21 cellular contexts compared by ENCODE assay signal in the genomic region with DNA sequence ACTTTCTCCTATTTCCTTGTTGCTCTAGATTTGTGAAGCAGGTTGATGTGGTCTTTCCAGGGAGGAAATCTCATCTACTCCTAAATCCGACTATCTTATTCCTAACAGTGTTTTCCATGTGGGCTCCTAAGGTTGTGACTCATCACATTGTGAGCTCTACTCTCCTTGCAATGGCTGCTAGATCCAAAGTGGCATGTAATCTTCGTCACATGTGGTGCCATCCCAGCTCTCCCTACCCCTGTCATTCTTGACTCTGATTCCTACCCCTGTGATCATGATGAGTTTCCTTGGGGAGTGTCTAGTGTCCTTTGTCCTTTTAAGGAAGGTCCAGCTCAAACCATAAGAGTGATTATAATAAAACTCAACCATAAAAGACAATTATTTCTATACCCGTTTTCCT. TPM values are rescaled to one million over a fixed set of nuclear protein-coding genes. Genes with fewer than 3 reads are reported as not detected.
DNase-seq lines count a peak whose midpoint lies in the region; ATAC-seq and TF ChIP-seq lines count a peak whose summit lies in the region.
"Had no signal": no experiment of that assay in that cellular context is flagged by ENCODE, and none has a peak within 500 bp of the region (broad histone marks: within the 10 kb centered on the region; RNA-seq: fewer than 3 reads in every experiment).

No MANE protein-coding gene starts in this region.

- H3K9me3 ChIP-seq in mesenchymal stem cell (ENCODE audit: control insufficient read depth, low read length), result no peaks in the 10 kb centered on the region
- H3K9me3 ChIP-seq: left lung, MG63, upper lobe of right lung had no signal

- peak overlapping the region; percentile 64 for H3K27ac ChIP-seq in caudate nucleus (ENCODE audit: low read depth, low read length)
- H3K27ac ChIP-seq in mesenchymal stem cell (ENCODE audit: low read length, poor library complexity, severe bottlenecking), result no peak overlapping the region
- H3K27ac ChIP-seq: left lung, RWPE1, sigmoid colon, upper lobe of right lung had no signal

- H3K4ac ChIP-seq in mesenchymal stem cell (ENCODE audit: low read depth in 1 of 2, low read length in 2 of 2), result no peak overlapping the region

- ATAC-seq in GM18907 (IDR thresholded peaks at IDR 0.05; ENCODE audit: unreplicated experiment) (no peak), natural killer cell (no peak), GM21825 (IDR thresholded peaks at IDR 0.05; ENCODE audit: unreplicated experiment) (no peak)
- ATAC-seq: GM12878; left lung; stimulated activated naive CD8-positive, alpha-beta T cell treated with anti-CD3 and anti-CD28 coated beads, Interleukin-15, amount 100 ng/mL, for 72 hours; upper lobe of right lung had no signal

- H4K8ac ChIP-seq in mesenchymal stem cell (ENCODE audit: low read length), result no peak overlapping the region

- no peak overlapping the region for H3K9ac ChIP-seq in mesenchymal stem cell (ENCODE audit: low read length)

- H3K36me3 ChIP-seq in mesenchymal stem cell (ENCODE audit: control insufficient read depth in 1 of 2, insufficient read depth in 2 of 2, low read depth in 1 of 2, low read length in 2 of 2), result no peaks in the 10 kb centered on the region
- H3K36me3 ChIP-seq: left lung, MG63, sigmoid colon, upper lobe of right lung had no signal

- H3K27ac Mint-ChIP-seq in natural killer cell, result no peak overlapping the region
- H3K27ac Mint-ChIP-seq: activated CD4-positive, alpha-beta memory T cell treated with anti-CD3 and anti-CD28 coated beads for 36 hours; stimulated activated naive CD8-positive, alpha-beta T cell treated with anti-CD3 and anti-CD28 coated beads, Interleukin-15, amount 100 ng/mL, for 72 hours had no signal

- no peak overlapping the region for H3K14ac ChIP-seq in mesenchymal stem cell (ENCODE audit: low read length in 2 of 2)

- no peak overlapping the region for H2BK12ac ChIP-seq in mesenchymal stem cell (ENCODE audit: low read length in 2 of 2)

- H3K36me3 Mint-ChIP-seq in natural killer cell, result no peaks in the 10 kb centered on the region
- H3K36me3 Mint-ChIP-seq: activated CD4-positive, alpha-beta memory T cell treated with anti-CD3 and anti-CD28 coated beads for 36 hours had no signal

- no peaks in the 10 kb centered on the region for H3K79me1 ChIP-seq in mesenchymal stem cell (replicated peaks; ENCODE audit: low read length, poor library complexity, severe bottlenecking)

- WGBS in mesenchymal stem cell, result 100% methylated on average over 3 of the region's 3 CpGs

- no peaks in the 10 kb centered on the region for H3K4me1 Mint-ChIP-seq in natural killer cell
- H3K4me1 Mint-ChIP-seq: stimulated activated naive CD8-positive, alpha-beta T cell treated with anti-CD3 and anti-CD28 coated beads, Interleukin-15, amount 100 ng/mL, for 72 hours had no signal

- DNase-seq in AG20443 (ENCODE audit: low spot score) (peak; percentile 14), LHCN-M2 (ENCODE audit: low read depth) (peak; percentile 13), caudate nucleus (lab: John Stamatoyannopoulos, UW) (peak in 18 of 61 donors; percentile 2 to 82 (median 24)), mesenchymal stem cell (peak; percentile 18), natural killer cell (no peak), NCI-H146 treated with DMSO at 0.1 percent for 48 hours (lab: John Stamatoyannopoulos, UW; ENCODE audit: unreplicated experiment) (no peak)
- DNase-seq: activated CD4-positive, alpha-beta memory T cell treated with anti-CD3 and anti-CD28 coated beads for 36 hours; activated naive CD4-positive, alpha-beta T cell; GDM1; left lung; MG63; NCI-H1694; NCI-H2227 treated with DMSO at 0.1 percent for 48 hours; sigmoid colon; stimulated activated CD4-positive, alpha-beta T cell treated with anti-CD3 and anti-CD28 coated beads, Interleukin-1b, Interleukin-23, amount 100 ng/mL, for 48 hours; stimulated activated naive CD8-positive, alpha-beta T cell treated with anti-CD3 and anti-CD28 coated beads, Interleukin-15, amount 100 ng/mL, for 72 hours; upper lobe of right lung had no signal

- peaks cover 6 to 10% of the 10 kb centered on the region in 2 donors for H3K9me3 Mint-ChIP-seq in natural killer cell

- no peaks in the 10 kb centered on the region for H3K27me3 Mint-ChIP-seq in natural killer cell (ENCODE audit: low read depth in 2 of 2)
- H3K27me3 Mint-ChIP-seq: activated CD4-positive, alpha-beta memory T cell treated with anti-CD3 and anti-CD28 coated beads for 36 hours; stimulated activated naive CD8-positive, alpha-beta T cell treated with anti-CD3 and anti-CD28 coated beads, Interleukin-15, amount 100 ng/mL, for 72 hours had no signal

- H3K23ac ChIP-seq in mesenchymal stem cell (ENCODE audit: low read length in 2 of 2), result no peak overlapping the region

- no peak for TF ChIP-seq CTCF in natural killer cell (IDR thresholded peaks at IDR 0.05)

- no peaks in the 10 kb centered on the region for H3K4me1 ChIP-seq in mesenchymal stem cell (ENCODE audit: control insufficient read depth, insufficient read depth, low read depth, low read length)
- H3K4me1 ChIP-seq: left lung, sigmoid colon, upper lobe of right lung had no signal

- no peak overlapping the region for H2AK5ac ChIP-seq in mesenchymal stem cell (ENCODE audit: low read length, severe bottlenecking)

- H3K4me2 ChIP-seq in mesenchymal stem cell (ENCODE audit: low read length, poor library complexity, severe bottlenecking), result no peak overlapping the region

- no peaks in the 10 kb centered on the region for H3K27me3 ChIP-seq in mesenchymal stem cell (ENCODE audit: control insufficient read depth in 1 of 2, insufficient read depth in 1 of 2, low read length in 2 of 2)
- H3K27me3 ChIP-seq: left lung, MG63, sigmoid colon, upper lobe of right lung had no signal

- H4K91ac ChIP-seq in mesenchymal stem cell (ENCODE audit: low read length), result no peak overlapping the region

- H2BK15ac ChIP-seq in mesenchymal stem cell (ENCODE audit: low read depth, poor library complexity, severe bottlenecking), result no peak overlapping the region

- intact Hi-C loops in natural killer cell (cut with micrococcal nuclease), result no loop called here

- H3K18ac ChIP-seq in mesenchymal stem cell (ENCODE audit: low read depth in 1 of 2, low read length in 2 of 2), result no peak overlapping the region

- no peak overlapping the region for H3K4me3 ChIP-seq in mesenchymal stem cell (ENCODE audit: insufficient read depth in 1 of 2, low read depth in 1 of 2, low read length in 2 of 2)
- H3K4me3 ChIP-seq: GM12878, left lung, MG63, sigmoid colon, upper lobe of right lung had no signal

- H3K4me3 Mint-ChIP-seq in natural killer cell, result no peak overlapping the region
- H3K4me3 Mint-ChIP-seq: activated CD4-positive, alpha-beta memory T cell treated with anti-CD3 and anti-CD28 coated beads for 36 hours; stimulated activated naive CD8-positive, alpha-beta T cell treated with anti-CD3 and anti-CD28 coated beads, Interleukin-15, amount 100 ng/mL, for 72 hours had no signal

- no peak overlapping the region for H2BK5ac ChIP-seq in mesenchymal stem cell (ENCODE audit: low read depth, low read length, poor library complexity, severe bottlenecking)

- H2AFZ ChIP-seq in mesenchymal stem cell (ENCODE audit: low read depth, low read length), result peak overlapping the region; percentile 53

- H2BK120ac ChIP-seq in mesenchymal stem cell (ENCODE audit: low read depth, low read length), result no peak overlapping the region

RNA-seq across cellular contexts. Expression of a gene that starts 47.3 kb away (rescaled TPM):
- total RNA-seq in LHCN-M2 (2014; rRNA removed), result 32.2 and 32.9 TPM in 2 replicates
- polyA plus RNA-seq in LHCN-M2 (2012), result 7.4 TPM
- polyA plus RNA-seq in mesenchymal stem cell (2013, experiment 1 of 2), result 70.5 TPM
- polyA plus RNA-seq in mesenchymal stem cell (2013, experiment 2 of 2), result 70.0 TPM
- total RNA-seq in natural killer cell, result not detected
- total RNA-seq: activated CD4-positive, alpha-beta memory T cell treated with anti-CD3 and anti-CD28 coated beads for 36 hours had no signal

Comparison
In these comparisons a context has a peak if more than half of its experiments do, and no peak if none do; other contexts are left out.
1. DNase-seq: peak in AG20443 (single experiment), LHCN-M2 (single experiment) and mesenchymal stem cell (single experiment); none in natural killer cell (single experiment) and NCI-H146 treated with DMSO at 0.1 percent for 48 hours (single experiment).
2. RNA of a gene that starts 47.3 kb away (total RNA-seq): 32.2 to 32.9 TPM in LHCN-M2; not detected in natural killer cell; every median in the first group is over 10 times any median in the second.